19 cellular contexts compared by ENCODE assay signal in the genomic region with DNA sequence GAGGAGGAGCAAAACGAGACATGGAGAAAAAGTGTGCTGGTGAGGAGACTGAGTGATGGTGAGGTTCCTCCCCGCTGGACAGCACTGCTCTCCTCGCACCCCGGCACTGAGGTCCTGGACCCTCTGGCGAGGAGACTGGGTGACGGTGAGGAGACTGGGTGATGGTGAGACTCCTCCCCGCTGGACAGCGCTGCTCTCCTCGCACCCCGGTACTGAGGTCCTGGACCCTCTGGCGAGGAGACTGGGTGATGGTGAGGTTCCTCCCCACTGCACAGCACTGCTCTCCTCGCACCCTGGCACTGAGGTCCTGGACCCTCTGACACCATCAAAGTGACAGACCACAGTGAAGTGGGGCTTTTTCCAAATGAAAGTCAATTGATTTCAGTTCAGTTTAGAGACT.
"Had no signal": no experiment of that assay in that cellular context is flagged by ENCODE, and none has a peak within 500 bp of the region (broad histone marks: within the 10 kb centered on the region; RNA-seq: fewer than 3 reads in every experiment).

No MANE protein-coding gene starts in this region.

- DNase-seq: colonic mucosa; dermis blood vessel endothelial cell; erythroblast; foreskin keratinocyte; heart left ventricle; hippocampal formation; mammary epithelial cell; mucosa of descending colon; naive thymus-derived CD8-positive, alpha-beta T cell; stimulated activated CD4-positive, alpha-beta T cell treated with anti-CD3 and anti-CD28 coated beads, Interleukin-2, amount 100 ng/mL, for 24 hours; stimulated activated CD4-positive, alpha-beta T cell treated with anti-CD3 and anti-CD28 coated beads, Interleukin-4, amount 100 ng/mL, for 4 hours; stomach; substantia nigra; transverse colon had no signal

- H3K9me3 Mint-ChIP-seq: naive thymus-derived CD8-positive, alpha-beta T cell had no signal

- H3K4me3 ChIP-seq: colonic mucosa, heart left ventricle, mucosa of descending colon, stomach, thoracic aorta, transverse colon had no signal

- H3K27me3 Mint-ChIP-seq: naive thymus-derived CD8-positive, alpha-beta T cell had no signal

- ATAC-seq: left lobe of liver; mucosa of descending colon; naive thymus-derived CD8-positive, alpha-beta T cell; sciatic nerve had no signal

- FAIRE-seq: endothelial cell of umbilical vein had no signal

- H3K9me3 ChIP-seq: colonic mucosa, heart left ventricle, mucosa of descending colon, neutrophil, stomach, thoracic aorta, transverse colon had no signal

- H3K4me1 ChIP-seq: colonic mucosa had no signal

- H3K4me3 Mint-ChIP-seq: naive thymus-derived CD8-positive, alpha-beta T cell had no signal

- H3K27ac ChIP-seq: colonic mucosa, foreskin keratinocyte, neutrophil, stomach, thoracic aorta, transverse colon had no signal
